ENCODE assay signal across 1 cellular context in the genomic region with DNA sequence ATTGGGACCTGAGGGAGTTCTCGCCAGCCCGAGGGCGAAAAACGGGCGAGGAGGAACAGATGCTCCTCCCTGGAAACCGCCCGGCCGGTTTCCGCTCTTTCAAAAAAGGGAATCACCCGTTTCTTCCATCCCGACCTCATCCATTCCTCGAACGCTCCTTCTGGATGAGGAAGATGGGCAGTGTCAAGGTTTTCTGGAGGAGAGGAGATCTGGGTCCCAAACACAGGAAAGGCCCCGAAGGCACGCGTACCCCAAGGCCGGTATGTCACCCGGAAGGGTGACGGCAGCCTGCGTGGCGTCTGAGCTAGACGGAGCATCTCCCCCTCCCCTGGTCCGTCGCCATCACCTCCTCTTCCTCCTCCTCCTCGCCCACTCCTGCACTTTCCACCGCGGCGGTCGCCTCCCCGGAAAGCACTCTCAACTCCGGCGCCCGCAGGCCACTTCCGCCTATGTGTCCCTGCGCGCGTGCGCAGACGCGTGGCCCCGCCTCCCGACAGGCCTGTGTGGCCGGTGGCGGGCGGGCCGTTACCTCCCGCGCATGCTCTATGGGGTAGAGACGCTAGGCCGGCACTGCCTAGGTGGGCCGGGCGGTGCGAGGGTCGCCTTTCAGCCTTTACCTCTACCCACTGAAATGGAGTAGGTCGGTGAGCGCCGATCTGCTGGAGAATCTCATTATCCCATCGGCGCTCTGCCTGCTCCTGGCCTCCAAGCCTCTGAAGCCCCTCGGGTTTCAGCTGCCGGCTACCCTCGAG.
A peak's percentile ranks its signal among the peaks of the same experiment; 100 is the strongest.
TF ChIP-seq lines count a peak whose summit lies in the region.

TSS of gene SLC35B3 (minus strand) at position 453 of the 752 bp plus-strand sequence.

TF ChIP-seq in HepG2, 621 proteins besides CTCF, POLR2A, EP300 and RAD21 (continued from another document and continues in another):
- TF ChIP-seq ZBTB10 (CRISPR knock-in tag; IDR thresholded peaks at IDR 0.05; ENCODE audit: borderline replicate concordance) (peak; percentile 41; the same call in 1 of the 2 replicates), ELF1 (CRISPR knock-in tag; IDR thresholded peaks at IDR 0.05) (peak; percentile 100), NFKB2 (CRISPR knock-in tag; IDR thresholded peaks at IDR 0.05; ENCODE audit: borderline replicate concordance) (peak; percentile 97), TEAD3 (CRISPR knock-in tag; optimal IDR thresholded peaks at IDR 0.05; ENCODE audit: borderline replicate concordance) (peak; percentile 52), ZNF747 (CRISPR knock-in tag; IDR thresholded peaks at IDR 0.05; ENCODE audit: borderline replicate concordance) (peak; percentile 69; the same call in 1 of the 2 replicates), PPARG (CRISPR knock-in tag; conservative IDR thresholded peaks at IDR 0.05) (peak; percentile 10; the same call in 1 of the 2 replicates), RFXAP (CRISPR knock-in tag; IDR thresholded peaks at IDR 0.05; ENCODE audit: borderline replicate concordance) (peak; percentile 53; the same call in 1 of the 2 replicates), KLF11 (CRISPR knock-in tag; IDR thresholded peaks at IDR 0.05) (peak; percentile 79), MYC (CRISPR knock-in tag; IDR thresholded peaks at IDR 0.05; ENCODE audit: borderline replicate concordance) (peak; percentile 85), ZNF124 (CRISPR knock-in tag; IDR thresholded peaks at IDR 0.05) (peak; percentile 88), ZNF780A (CRISPR knock-in tag; IDR thresholded peaks at IDR 0.05) (no peak), ZNF543 (CRISPR knock-in tag; IDR thresholded peaks at IDR 0.05) (peak; percentile 78; the same call in 1 of the 2 replicates), DNMT3B (CRISPR knock-in tag; conservative IDR thresholded peaks at IDR 0.05) (no peak; the same call in 1 of the 2 replicates), IKZF4 (CRISPR knock-in tag; IDR thresholded peaks at IDR 0.05; ENCODE audit: borderline replicate concordance, low read depth, not compliant biosample characterization) (peak; percentile 84), EED (CRISPR knock-in tag; IDR thresholded peaks at IDR 0.05) (peak; percentile 85; the same call in 1 of the 2 replicates), ZIK1 (CRISPR knock-in tag; IDR thresholded peaks at IDR 0.05; ENCODE audit: borderline replicate concordance, low read depth) (peak; percentile 71; the same call in 1 of the 2 replicates), TGIF2 (CRISPR knock-in tag; IDR thresholded peaks at IDR 0.05) (peak; percentile 93; the same call in 1 of the 2 replicates), ZNF816 (CRISPR knock-in tag; IDR thresholded peaks at IDR 0.05; ENCODE audit: borderline replicate concordance) (no peak; the same call in 1 of the 2 replicates), ZNF317 (CRISPR knock-in tag; IDR thresholded peaks at IDR 0.05) (peak; percentile 89), ZFY (CRISPR knock-in tag; IDR thresholded peaks at IDR 0.05) (peak; percentile 99), ZNF260 (CRISPR knock-in tag; IDR thresholded peaks at IDR 0.05; ENCODE audit: borderline replicate concordance, low read depth) (0 out of 2 replicates have a peak, but pooled peaks have one; percentile 46), RARA (CRISPR knock-in tag; IDR thresholded peaks at IDR 0.05) (0 out of 2 replicates have a peak, but pooled peaks have one; percentile 5), SMYD3 (CRISPR knock-in tag; IDR thresholded peaks at IDR 0.05) (peak; percentile 80; the same call in 1 of the 2 replicates), GABPA (IDR thresholded peaks at IDR 0.05; ENCODE audit: low read depth, low read length) (peak; percentile 72), GABPA (CRISPR knock-in tag; IDR thresholded peaks at IDR 0.05; ENCODE audit: low read depth) (peak; percentile 80), YEATS2 (CRISPR knock-in tag; IDR thresholded peaks at IDR 0.05; ENCODE audit: borderline replicate concordance) (peak; percentile 93), KDM5A (IDR thresholded peaks at IDR 0.05; ENCODE audit: borderline replicate concordance, low read length) (peak; percentile 76; the same call in 1 of the 2 replicates)
- TF ChIP-seq, protein P1, sequence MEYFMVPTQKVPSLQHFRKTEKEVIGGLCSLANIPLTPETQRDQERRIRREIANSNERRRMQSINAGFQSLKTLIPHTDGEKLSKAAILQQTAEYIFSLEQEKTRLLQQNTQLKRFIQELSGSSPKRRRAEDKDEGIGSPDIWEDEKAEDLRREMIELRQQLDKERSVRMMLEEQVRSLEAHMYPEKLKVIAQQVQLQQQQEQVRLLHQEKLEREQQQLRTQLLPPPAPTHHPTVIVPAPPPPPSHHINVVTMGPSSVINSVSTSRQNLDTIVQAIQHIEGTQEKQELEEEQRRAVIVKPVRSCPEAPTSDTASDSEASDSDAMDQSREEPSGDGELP (IDR thresholded peaks at IDR 0.05; ENCODE audit: borderline replicate concordance, low read depth), result no peak
- TF ChIP-seq, protein P2, sequence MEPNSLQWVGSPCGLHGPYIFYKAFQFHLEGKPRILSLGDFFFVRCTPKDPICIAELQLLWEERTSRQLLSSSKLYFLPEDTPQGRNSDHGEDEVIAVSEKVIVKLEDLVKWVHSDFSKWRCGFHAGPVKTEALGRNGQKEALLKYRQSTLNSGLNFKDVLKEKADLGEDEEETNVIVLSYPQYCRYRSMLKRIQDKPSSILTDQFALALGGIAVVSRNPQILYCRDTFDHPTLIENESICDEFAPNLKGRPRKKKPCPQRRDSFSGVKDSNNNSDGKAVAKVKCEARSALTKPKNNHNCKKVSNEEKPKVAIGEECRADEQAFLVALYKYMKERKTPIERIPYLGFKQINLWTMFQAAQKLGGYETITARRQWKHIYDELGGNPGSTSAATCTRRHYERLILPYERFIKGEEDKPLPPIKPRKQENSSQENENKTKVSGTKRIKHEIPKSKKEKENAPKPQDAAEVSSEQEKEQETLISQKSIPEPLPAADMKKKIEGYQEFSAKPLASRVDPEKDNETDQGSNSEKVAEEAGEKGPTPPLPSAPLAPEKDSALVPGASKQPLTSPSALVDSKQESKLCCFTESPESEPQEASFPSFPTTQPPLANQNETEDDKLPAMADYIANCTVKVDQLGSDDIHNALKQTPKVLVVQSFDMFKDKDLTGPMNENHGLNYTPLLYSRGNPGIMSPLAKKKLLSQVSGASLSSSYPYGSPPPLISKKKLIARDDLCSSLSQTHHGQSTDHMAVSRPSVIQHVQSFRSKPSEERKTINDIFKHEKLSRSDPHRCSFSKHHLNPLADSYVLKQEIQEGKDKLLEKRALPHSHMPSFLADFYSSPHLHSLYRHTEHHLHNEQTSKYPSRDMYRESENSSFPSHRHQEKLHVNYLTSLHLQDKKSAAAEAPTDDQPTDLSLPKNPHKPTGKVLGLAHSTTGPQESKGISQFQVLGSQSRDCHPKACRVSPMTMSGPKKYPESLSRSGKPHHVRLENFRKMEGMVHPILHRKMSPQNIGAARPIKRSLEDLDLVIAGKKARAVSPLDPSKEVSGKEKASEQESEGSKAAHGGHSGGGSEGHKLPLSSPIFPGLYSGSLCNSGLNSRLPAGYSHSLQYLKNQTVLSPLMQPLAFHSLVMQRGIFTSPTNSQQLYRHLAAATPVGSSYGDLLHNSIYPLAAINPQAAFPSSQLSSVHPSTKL (CRISPR knock-in tag; IDR thresholded peaks at IDR 0.05), result peak; percentile 38
- TF ChIP-seq, protein P3, sequence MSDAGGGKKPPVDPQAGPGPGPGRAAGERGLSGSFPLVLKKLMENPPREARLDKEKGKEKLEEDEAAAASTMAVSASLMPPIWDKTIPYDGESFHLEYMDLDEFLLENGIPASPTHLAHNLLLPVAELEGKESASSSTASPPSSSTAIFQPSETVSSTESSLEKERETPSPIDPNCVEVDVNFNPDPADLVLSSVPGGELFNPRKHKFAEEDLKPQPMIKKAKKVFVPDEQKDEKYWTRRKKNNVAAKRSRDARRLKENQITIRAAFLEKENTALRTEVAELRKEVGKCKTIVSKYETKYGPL (CRISPR knock-in tag; IDR thresholded peaks at IDR 0.05), result peak; percentile 74
- TF ChIP-seq, protein P4, sequence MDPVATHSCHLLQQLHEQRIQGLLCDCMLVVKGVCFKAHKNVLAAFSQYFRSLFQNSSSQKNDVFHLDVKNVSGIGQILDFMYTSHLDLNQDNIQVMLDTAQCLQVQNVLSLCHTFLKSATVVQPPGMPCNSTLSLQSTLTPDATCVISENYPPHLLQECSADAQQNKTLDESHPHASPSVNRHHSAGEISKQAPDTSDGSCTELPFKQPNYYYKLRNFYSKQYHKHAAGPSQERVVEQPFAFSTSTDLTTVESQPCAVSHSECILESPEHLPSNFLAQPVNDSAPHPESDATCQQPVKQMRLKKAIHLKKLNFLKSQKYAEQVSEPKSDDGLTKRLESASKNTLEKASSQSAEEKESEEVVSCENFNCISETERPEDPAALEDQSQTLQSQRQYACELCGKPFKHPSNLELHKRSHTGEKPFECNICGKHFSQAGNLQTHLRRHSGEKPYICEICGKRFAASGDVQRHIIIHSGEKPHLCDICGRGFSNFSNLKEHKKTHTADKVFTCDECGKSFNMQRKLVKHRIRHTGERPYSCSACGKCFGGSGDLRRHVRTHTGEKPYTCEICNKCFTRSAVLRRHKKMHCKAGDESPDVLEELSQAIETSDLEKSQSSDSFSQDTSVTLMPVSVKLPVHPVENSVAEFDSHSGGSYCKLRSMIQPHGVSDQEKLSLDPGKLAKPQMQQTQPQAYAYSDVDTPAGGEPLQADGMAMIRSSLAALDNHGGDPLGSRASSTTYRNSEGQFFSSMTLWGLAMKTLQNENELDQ (CRISPR knock-in tag; IDR thresholded peaks at IDR 0.05; ENCODE audit: borderline replicate concordance), result peak; percentile 83; the same call in 1 of the 2 replicates
- TF ChIP-seq, protein P5, sequence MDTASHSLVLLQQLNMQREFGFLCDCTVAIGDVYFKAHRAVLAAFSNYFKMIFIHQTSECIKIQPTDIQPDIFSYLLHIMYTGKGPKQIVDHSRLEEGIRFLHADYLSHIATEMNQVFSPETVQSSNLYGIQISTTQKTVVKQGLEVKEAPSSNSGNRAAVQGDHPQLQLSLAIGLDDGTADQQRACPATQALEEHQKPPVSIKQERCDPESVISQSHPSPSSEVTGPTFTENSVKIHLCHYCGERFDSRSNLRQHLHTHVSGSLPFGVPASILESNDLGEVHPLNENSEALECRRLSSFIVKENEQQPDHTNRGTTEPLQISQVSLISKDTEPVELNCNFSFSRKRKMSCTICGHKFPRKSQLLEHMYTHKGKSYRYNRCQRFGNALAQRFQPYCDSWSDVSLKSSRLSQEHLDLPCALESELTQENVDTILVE (CRISPR knock-in tag; IDR thresholded peaks at IDR 0.05), result peak; percentile 80
- TF ChIP-seq, protein P6, sequence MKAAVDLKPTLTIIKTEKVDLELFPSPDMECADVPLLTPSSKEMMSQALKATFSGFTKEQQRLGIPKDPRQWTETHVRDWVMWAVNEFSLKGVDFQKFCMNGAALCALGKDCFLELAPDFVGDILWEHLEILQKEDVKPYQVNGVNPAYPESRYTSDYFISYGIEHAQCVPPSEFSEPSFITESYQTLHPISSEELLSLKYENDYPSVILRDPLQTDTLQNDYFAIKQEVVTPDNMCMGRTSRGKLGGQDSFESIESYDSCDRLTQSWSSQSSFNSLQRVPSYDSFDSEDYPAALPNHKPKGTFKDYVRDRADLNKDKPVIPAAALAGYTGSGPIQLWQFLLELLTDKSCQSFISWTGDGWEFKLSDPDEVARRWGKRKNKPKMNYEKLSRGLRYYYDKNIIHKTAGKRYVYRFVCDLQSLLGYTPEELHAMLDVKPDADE (CRISPR knock-in tag; IDR thresholded peaks at IDR 0.05), result 0 out of 2 replicates have a peak, but pooled peaks have one; percentile 46
- TF ChIP-seq, protein P7, sequence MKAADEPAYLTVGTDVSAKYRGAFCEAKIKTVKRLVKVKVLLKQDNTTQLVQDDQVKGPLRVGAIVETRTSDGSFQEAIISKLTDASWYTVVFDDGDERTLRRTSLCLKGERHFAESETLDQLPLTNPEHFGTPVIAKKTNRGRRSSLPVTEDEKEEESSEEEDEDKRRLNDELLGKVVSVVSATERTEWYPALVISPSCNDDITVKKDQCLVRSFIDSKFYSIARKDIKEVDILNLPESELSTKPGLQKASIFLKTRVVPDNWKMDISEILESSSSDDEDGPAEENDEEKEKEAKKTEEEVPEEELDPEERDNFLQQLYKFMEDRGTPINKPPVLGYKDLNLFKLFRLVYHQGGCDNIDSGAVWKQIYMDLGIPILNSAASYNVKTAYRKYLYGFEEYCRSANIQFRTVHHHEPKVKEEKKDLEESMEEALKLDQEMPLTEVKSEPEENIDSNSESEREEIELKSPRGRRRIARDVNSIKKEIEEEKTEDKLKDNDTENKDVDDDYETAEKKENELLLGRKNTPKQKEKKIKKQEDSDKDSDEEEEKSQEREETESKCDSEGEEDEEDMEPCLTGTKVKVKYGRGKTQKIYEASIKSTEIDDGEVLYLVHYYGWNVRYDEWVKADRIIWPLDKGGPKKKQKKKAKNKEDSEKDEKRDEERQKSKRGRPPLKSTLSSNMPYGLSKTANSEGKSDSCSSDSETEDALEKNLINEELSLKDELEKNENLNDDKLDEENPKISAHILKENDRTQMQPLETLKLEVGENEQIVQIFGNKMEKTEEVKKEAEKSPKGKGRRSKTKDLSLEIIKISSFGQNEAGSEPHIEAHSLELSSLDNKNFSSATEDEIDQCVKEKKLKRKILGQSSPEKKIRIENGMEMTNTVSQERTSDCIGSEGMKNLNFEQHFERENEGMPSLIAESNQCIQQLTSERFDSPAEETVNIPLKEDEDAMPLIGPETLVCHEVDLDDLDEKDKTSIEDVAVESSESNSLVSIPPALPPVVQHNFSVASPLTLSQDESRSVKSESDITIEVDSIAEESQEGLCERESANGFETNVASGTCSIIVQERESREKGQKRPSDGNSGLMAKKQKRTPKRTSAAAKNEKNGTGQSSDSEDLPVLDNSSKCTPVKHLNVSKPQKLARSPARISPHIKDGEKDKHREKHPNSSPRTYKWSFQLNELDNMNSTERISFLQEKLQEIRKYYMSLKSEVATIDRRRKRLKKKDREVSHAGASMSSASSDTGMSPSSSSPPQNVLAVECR (CRISPR knock-in tag; IDR thresholded peaks at IDR 0.05; ENCODE audit: borderline replicate concordance), result peak; percentile 98
